In the genomic region with DNA sequence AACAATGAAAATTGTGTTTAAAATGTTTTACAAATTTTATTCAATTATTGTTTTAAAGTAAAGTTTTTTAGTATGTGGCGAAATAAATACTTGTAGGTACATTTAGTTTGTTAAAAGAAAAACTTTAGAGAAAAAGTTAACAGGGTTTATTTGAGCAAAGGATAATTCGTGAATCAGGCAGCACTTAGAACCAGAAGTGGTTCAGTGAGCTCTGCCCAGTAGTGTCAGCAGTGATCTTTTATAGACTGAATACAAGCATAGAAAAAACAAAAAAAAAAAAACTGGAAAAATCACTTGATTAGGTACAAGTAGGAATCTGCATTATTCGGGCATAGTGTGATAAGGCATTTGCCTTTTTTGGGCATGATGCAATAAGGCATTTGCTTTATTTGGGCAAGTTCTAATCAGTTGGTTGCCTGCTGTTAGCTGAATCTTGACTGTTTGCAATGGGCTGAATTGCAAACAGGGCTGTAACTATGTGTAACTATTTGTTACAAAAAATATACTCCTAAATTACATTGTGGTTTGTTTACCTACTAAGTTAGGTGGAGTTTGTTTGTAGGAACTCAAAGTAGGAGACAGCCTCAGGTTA, we compare ENCODE assay signal across 14 cellular contexts.
"Had no signal": no experiment of that assay in that cellular context is flagged by ENCODE, and none has a peak within 500 bp of the region (broad histone marks: within the 10 kb centered on the region; RNA-seq: fewer than 3 reads in every experiment).

No MANE protein-coding gene starts in this region.

- H3K36me3 ChIP-seq: adrenal gland, heart left ventricle, ovary, thyroid gland had no signal

- H3K4me3 ChIP-seq: adrenal gland, coronary artery, heart left ventricle, ovary, skin epidermis, thyroid gland had no signal

- H3K4me3 Mint-ChIP-seq: activated CD8-positive, alpha-beta T cell treated with anti-CD3 and anti-CD28 coated beads, Interleukin-2, amount 10 ng/mL, durations not matched to agents 7 days and 5 days; activated naive CD4-positive, alpha-beta T cell treated with anti-CD3 and anti-CD28 coated beads for 36 hours had no signal

- H3K4me1 ChIP-seq: adrenal gland, thyroid gland had no signal

- H3K27ac ChIP-seq: adrenal gland, coronary artery, heart left ventricle, ovary, skin epidermis, thyroid gland had no signal

- DNase-seq: activated CD4-positive, alpha-beta T cell treated with anti-CD3 and anti-CD28 coated beads for 4 hours; activated CD8-positive, alpha-beta memory T cell treated with anti-CD3 and anti-CD28 coated beads, Interleukin-2, amount 50 U/mL, for 48 hours; activated CD8-positive, alpha-beta T cell treated with anti-CD3 and anti-CD28 coated beads, Interleukin-2, amount 10 ng/mL, durations not matched to agents 7 days and 5 days; activated naive CD4-positive, alpha-beta T cell treated with anti-CD3 and anti-CD28 coated beads for 36 hours; adrenal gland; caudate nucleus; effector CD4-positive, alpha-beta T cell; heart left ventricle; left ventricle myocardium superior; ovary; T1000; thyroid gland had no signal

- H3K9me3 ChIP-seq: adrenal gland, ovary, thyroid gland had no signal

- H3K27ac Mint-ChIP-seq: activated CD8-positive, alpha-beta T cell treated with anti-CD3 and anti-CD28 coated beads, Interleukin-2, amount 10 ng/mL, durations not matched to agents 7 days and 5 days; activated naive CD4-positive, alpha-beta T cell treated with anti-CD3 and anti-CD28 coated beads for 36 hours had no signal

- H3K27me3 ChIP-seq: heart left ventricle, ovary, thyroid gland had no signal

- H3K9me3 Mint-ChIP-seq: activated naive CD4-positive, alpha-beta T cell treated with anti-CD3 and anti-CD28 coated beads for 36 hours had no signal
